ENCODE assay signal across 16 cellular contexts in the genomic region with DNA sequence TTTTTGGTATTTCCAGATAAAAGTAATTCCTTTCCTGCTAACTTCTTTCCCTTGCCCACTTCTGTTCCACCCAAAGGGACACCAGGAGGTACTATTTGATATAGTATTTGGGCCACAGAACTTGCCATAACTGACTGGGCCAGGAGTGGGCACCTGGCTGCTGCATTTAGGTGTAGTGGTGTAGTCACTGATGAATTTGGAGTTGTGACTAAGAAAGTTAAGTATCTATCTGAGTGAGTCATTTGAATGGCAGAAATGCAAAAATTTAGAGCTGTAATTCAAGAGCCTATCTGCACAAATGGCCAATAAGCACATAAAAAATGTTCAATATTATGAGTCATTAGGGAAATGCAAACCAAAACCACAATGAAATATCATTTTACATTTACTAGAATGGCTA. TPM values are rescaled to one million over a fixed set of nuclear protein-coding genes. Genes with fewer than 3 reads are reported as not detected.
A peak's percentile ranks its signal among the peaks of the same experiment; 100 is the strongest.
DNase-seq lines count a peak whose midpoint lies in the region; ATAC-seq and TF ChIP-seq lines count a peak whose summit lies in the region.
"Had no signal": no experiment of that assay in that cellular context is flagged by ENCODE, and none has a peak within 500 bp of the region (broad histone marks: within the 10 kb centered on the region; RNA-seq: fewer than 3 reads in every experiment).

No MANE protein-coding gene starts in this region.

- intact Hi-C loops in MCF 10A (cut with micrococcal nuclease) (no loop called here), breast epithelium (cut with DNase I; ENCODE audit: low total_unique reads) (no loop called here)
- intact Hi-C loops in CD4-positive, alpha-beta T cell (cut with DNase I, micrococcal nuclease), result no loop called here

- POLR2A ChIA-PET in MCF 10A (lab: Yijun Ruan, JAX), result interaction anchor here (0.7 to 1.0 kb wide), 2 partner anchors 15 to 100 kb away, joined by 3 read pairs; a partner anchor contains a TSS
- POLR2A ChIA-PET in CD4-positive, alpha-beta T cell (lab: Charles Lee), result no interaction called here

- TF ChIP-seq POLR2A in breast epithelium (IDR thresholded peaks at IDR 0.05), result no peak

- H3K27ac ChIP-seq in breast epithelium (no peak overlapping the region), RWPE2 (ENCODE audit: poor library complexity, severe bottlenecking) (peak overlapping the region; percentile 25)
- no peak overlapping the region for H3K27ac ChIP-seq in CD4-positive, alpha-beta T cell (ENCODE audit: low read depth, low read length)
- H3K27ac ChIP-seq: SJSA1 had no signal

- peaks cover 0 to 18% of the 10 kb centered on the region in 2 donors for H3K9me3 ChIP-seq in breast epithelium
- no peaks in the 10 kb centered on the region for H3K9me3 ChIP-seq in RWPE2 (ENCODE audit: severe bottlenecking)
- peaks cover 13% of the 10 kb centered on the region for H3K9me3 ChIP-seq in CD4-positive, alpha-beta T cell (ENCODE audit: control insufficient read depth, low read length)
- H3K9me3 ChIP-seq: SJSA1 had no signal

- CTCF ChIA-PET in MCF 10A (lab: Yijun Ruan, JAX), result interaction anchor here (0.6 to 1.3 kb wide), 4 partner anchors 60 to 224 kb away, joined by 3 to 6 read pairs (median 4); no protein-coding TSS in a partner anchor
- CTCF ChIA-PET in CD4-positive, alpha-beta T cell (lab: Charles Lee), result no interaction called here

- BruUV-seq in MCF 10A (replicated peaks; lab: Mats Ljungman, UMichigan), result no TSS peak

- no peaks in the 10 kb centered on the region for H3K4me1 ChIP-seq in breast epithelium
- H3K4me1 ChIP-seq in RWPE2 (ENCODE audit: insufficient read depth, poor library complexity, severe bottlenecking), result peaks cover 8% of the 10 kb centered on the region
- H3K4me1 ChIP-seq: SJSA1 had no signal

- no peak overlapping the region for H3K4me3 ChIP-seq in breast epithelium
- no peak overlapping the region for H3K4me3 ChIP-seq in RWPE2 (ENCODE audit: severe bottlenecking)
- H3K4me3 ChIP-seq: SJSA1 had no signal

- H3K36me3 ChIP-seq in breast epithelium (no peaks in the 10 kb centered on the region), RWPE2 (ENCODE audit: low read depth) (no peaks in the 10 kb centered on the region)
- H3K36me3 ChIP-seq: SJSA1 had no signal

- no peak overlapping the region for H3K4me3 Mint-ChIP-seq in MCF 10A (ENCODE audit: unreplicated experiment)
- H3K4me3 Mint-ChIP-seq in CD4-positive, alpha-beta T cell, result no peak overlapping the region
- H3K4me3 Mint-ChIP-seq: nephron progenitor cell had no signal

- no peaks in the 10 kb centered on the region for H3K36me3 Mint-ChIP-seq in MCF 10A (ENCODE audit: insufficient read depth, unreplicated experiment)
- H3K36me3 Mint-ChIP-seq in CD4-positive, alpha-beta T cell (ENCODE audit: low read depth), result no peaks in the 10 kb centered on the region

- H3K9me3 Mint-ChIP-seq in MCF 10A (ENCODE audit: unreplicated experiment), result no peaks in the 10 kb centered on the region
- no peaks in the 10 kb centered on the region for H3K9me3 Mint-ChIP-seq in CD4-positive, alpha-beta T cell

- H3K27me3 Mint-ChIP-seq in MCF 10A (ENCODE audit: insufficient read depth, unreplicated experiment), result no peaks in the 10 kb centered on the region
- H3K27me3 Mint-ChIP-seq in CD4-positive, alpha-beta T cell, result peaks cover 37% of the 10 kb centered on the region

- ATAC-seq in RWPE2 (ENCODE audit: low read depth) (peak; percentile 98), HG02938 (IDR thresholded peaks at IDR 0.05; ENCODE audit: unreplicated experiment) (no peak)
- ATAC-seq in CD4-positive, alpha-beta T cell (ENCODE audit: poor library complexity), result no peak

- DNase-seq in MCF 10A (ENCODE audit: unreplicated experiment) (peak; percentile 44), breast epithelium (ENCODE audit: low spot score in 2 of 2) (no peak), RWPE2 (ENCODE audit: low spot score) (no peak), fibroblast of peridontal ligament (ENCODE audit: extremely low read depth) (peak; percentile 78), HUDEP-2 (lab: John Stamatoyannopoulos, UW; ENCODE audit: unreplicated experiment in 76 of 76) (no peak), ecto neural progenitor cell (ENCODE audit: low spot score) (no peak)
- no peak for DNase-seq in CD4-positive, alpha-beta T cell
- DNase-seq: activated CD4-positive, alpha-beta T cell treated with anti-CD3 and anti-CD28 coated beads, Interleukin-2, amount 50 U/mL, for 4 hours; DMS 273 treated with DMSO at 0.1 percent for 48 hours; foreskin melanocyte; NCI-H1105; NCI-H345; nephron progenitor cell; stimulated activated CD4-positive, alpha-beta T cell treated with anti-CD3 and anti-CD28 coated beads, Interleukin-2, amount 100 ng/mL, for 24 hours had no signal

- TF ChIP-seq CTCF in MCF 10A (IDR thresholded peaks at IDR 0.05; ENCODE audit: unreplicated experiment) (no peak), breast epithelium (IDR thresholded peaks at IDR 0.05) (no peak), RWPE2 (IDR thresholded peaks at IDR 0.05; ENCODE audit: poor library complexity, severe bottlenecking) (peak; percentile 26)
- no peak for TF ChIP-seq CTCF in CD4-positive, alpha-beta T cell (IDR thresholded peaks at IDR 0.05)

- H3K27me3 ChIP-seq in breast epithelium, result no peaks in the 10 kb centered on the region
- H3K27me3 ChIP-seq in RWPE2 (ENCODE audit: insufficient read depth, poor library complexity, severe bottlenecking), result no peaks in the 10 kb centered on the region
- no peaks in the 10 kb centered on the region for H3K27me3 ChIP-seq in CD4-positive, alpha-beta T cell (ENCODE audit: control insufficient read depth, insufficient read depth, low read length)
- H3K27me3 ChIP-seq: SJSA1 had no signal

- H3K4me1 Mint-ChIP-seq in MCF 10A (ENCODE audit: insufficient read depth, unreplicated experiment), result peaks cover 6% of the 10 kb centered on the region
- no peaks in the 10 kb centered on the region for H3K4me1 Mint-ChIP-seq in CD4-positive, alpha-beta T cell (ENCODE audit: low read depth)
- H3K4me1 Mint-ChIP-seq: nephron progenitor cell had no signal

- H3K27ac Mint-ChIP-seq in MCF 10A (ENCODE audit: low read depth, unreplicated experiment), result no peak overlapping the region
- no peak overlapping the region for H3K27ac Mint-ChIP-seq in CD4-positive, alpha-beta T cell
- H3K27ac Mint-ChIP-seq: nephron progenitor cell had no signal

RNA-seq across cellular contexts. Expression of a gene that starts 14.8 kb away (rescaled TPM):
- total RNA-seq in MCF 10A (2022) (not detected in 2 replicates), breast epithelium (10 to 100 TPM in 1 of 3 donors, 1 to 10 TPM in 2; 1.3 to 38.3 (median 1.8) TPM)
- total RNA-seq in CD4-positive, alpha-beta T cell, result not detected

Comparison
In these comparisons a context has a peak if more than half of its experiments do, and no peak if none do; other contexts are left out.
1. DNase-seq: peak in MCF 10A (single experiment) and fibroblast of peridontal ligament (single experiment); none in breast epithelium (0 of 2), RWPE2 (single experiment), CD4-positive, alpha-beta T cell (0 of 10), HUDEP-2 (0 of 76) and ecto neural progenitor cell (single experiment).